1 cellular context compared by ENCODE assay signal in the genomic region with DNA sequence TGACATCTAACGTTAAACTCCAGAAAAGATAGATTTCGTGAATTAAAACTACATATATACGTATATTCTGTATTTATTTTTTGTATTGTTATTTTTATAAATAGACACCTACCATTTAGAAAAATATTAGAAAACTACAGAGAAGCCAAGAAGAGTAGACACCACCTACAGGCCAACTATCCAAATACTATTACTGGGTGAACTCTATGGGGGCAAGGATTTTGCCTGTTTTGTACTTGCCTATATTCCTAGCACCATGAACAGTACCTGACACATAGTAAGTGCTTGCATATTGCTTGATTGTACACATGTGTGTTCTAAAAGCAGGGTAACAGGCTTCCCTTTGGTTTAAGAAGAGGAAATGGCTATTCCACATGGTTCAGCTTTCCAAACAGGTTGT.
TF ChIP-seq lines count a peak whose summit lies in the region.

No MANE protein-coding gene starts in this region.

TF ChIP-seq in HepG2, 621 proteins besides CTCF, POLR2A, EP300 and RAD21:
- TF ChIP-seq ZKSCAN8 (CRISPR knock-in tag; IDR thresholded peaks at IDR 0.05; ENCODE audit: borderline replicate concordance), result no peak
- no peak for TF ChIP-seq ZNF337 (CRISPR knock-in tag; IDR thresholded peaks at IDR 0.05; ENCODE audit: borderline replicate concordance, low read depth)
- no peak for TF ChIP-seq ZNF550 (CRISPR knock-in tag; IDR thresholded peaks at IDR 0.05; ENCODE audit: borderline replicate concordance)
- no peak for TF ChIP-seq ZNF124 (CRISPR knock-in tag; IDR thresholded peaks at IDR 0.05)
- TF ChIP-seq RARG (CRISPR knock-in tag; IDR thresholded peaks at IDR 0.05; ENCODE audit: low read depth), result no peak
- no peak for TF ChIP-seq ZNF331 (CRISPR knock-in tag; IDR thresholded peaks at IDR 0.05)
- TF ChIP-seq, protein P1, sequence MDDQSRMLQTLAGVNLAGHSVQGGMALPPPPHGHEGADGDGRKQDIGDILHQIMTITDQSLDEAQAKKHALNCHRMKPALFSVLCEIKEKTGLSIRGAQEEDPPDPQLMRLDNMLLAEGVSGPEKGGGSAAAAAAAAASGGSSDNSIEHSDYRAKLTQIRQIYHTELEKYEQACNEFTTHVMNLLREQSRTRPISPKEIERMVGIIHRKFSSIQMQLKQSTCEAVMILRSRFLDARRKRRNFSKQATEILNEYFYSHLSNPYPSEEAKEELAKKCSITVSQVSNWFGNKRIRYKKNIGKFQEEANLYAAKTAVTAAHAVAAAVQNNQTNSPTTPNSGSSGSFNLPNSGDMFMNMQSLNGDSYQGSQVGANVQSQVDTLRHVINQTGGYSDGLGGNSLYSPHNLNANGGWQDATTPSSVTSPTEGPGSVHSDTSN (CRISPR knock-in tag; IDR thresholded peaks at IDR 0.05; ENCODE audit: borderline replicate concordance), result no peak
- no peak for TF ChIP-seq SPEN (CRISPR knock-in tag; IDR thresholded peaks at IDR 0.05; ENCODE audit: low read depth)
- TF ChIP-seq, protein P2, sequence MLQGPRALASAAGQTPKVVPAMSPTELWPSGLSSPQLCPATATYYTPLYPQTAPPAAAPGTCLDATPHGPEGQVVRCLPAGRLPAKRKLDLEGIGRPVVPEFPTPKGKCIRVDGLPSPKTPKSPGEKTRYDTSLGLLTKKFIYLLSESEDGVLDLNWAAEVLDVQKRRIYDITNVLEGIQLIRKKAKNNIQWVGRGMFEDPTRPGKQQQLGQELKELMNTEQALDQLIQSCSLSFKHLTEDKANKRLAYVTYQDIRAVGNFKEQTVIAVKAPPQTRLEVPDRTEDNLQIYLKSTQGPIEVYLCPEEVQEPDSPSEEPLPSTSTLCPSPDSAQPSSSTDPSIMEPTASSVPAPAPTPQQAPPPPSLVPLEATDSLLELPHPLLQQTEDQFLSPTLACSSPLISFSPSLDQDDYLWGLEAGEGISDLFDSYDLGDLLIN (CRISPR knock-in tag; IDR thresholded peaks at IDR 0.05; ENCODE audit: borderline replicate concordance), result no peak
- no peak for TF ChIP-seq ZNF790 (CRISPR knock-in tag; IDR thresholded peaks at IDR 0.05; ENCODE audit: borderline replicate concordance)
